34 cellular contexts compared by ENCODE assay signal in the genomic region with DNA sequence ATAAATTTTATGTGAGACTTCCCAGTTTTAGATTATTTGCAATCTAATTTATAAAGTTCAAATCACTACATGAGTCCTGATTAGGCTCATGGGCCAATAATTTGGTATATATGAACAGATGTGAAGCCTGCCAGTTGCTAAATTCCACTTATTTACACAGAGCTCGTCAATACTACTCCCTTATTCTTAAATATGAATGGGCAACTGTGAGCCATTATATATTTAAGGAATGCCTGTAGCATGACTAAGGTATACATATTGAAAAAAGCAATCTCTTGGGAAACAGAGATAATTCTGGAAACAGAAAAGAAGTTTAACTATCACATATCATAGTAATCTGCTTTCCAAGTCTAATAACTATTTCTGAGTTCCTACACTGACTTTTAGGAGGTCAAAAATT. TPM values are rescaled to one million over a fixed set of nuclear protein-coding genes. Genes with fewer than 3 reads are reported as not detected.
"Had no signal": no experiment of that assay in that cellular context is flagged by ENCODE, and none has a peak within 500 bp of the region (broad histone marks: within the 10 kb centered on the region; RNA-seq: fewer than 3 reads in every experiment).

No MANE protein-coding gene starts in this region.

- H3K4me1 Mint-ChIP-seq: activated B cell treated with CpG ODN at 0.5 μM for 24 hours; activated CD4-positive, alpha-beta T cell treated with anti-CD3 and anti-CD28 coated beads for 36 hours; activated T-helper 17 cell treated with anti-CD3 and anti-CD28 coated beads, Interleukin-2, amount 50 U/mL, for 72 hours; central memory CD8-positive, alpha-beta T cell; naive thymus-derived CD4-positive, alpha-beta T cell; neural crest cell had no signal

- H3K27me3 Mint-ChIP-seq: type B pancreatic cell had no signal

- H3K36me3 ChIP-seq: ascending aorta, brain microvascular endothelial cell, colonic mucosa, esophagus squamous epithelium, left ventricle myocardium inferior, right lobe of liver, thoracic aorta, vagina had no signal

- H3K4me3 ChIP-seq: ascending aorta, colonic mucosa, dorsolateral prefrontal cortex, esophagus squamous epithelium, left ventricle myocardium inferior, right lobe of liver, smooth muscle cell, thoracic aorta, vagina had no signal

- H3K4me3 Mint-ChIP-seq: activated B cell treated with CpG ODN at 0.5 μM for 24 hours; activated CD4-positive, alpha-beta T cell treated with anti-CD3 and anti-CD28 coated beads for 36 hours; activated T-cell treated with anti-CD3 and anti-CD28 coated beads, Interleukin-2, amount 50 U/mL, for 24 hours; activated T-helper 17 cell treated with anti-CD3 and anti-CD28 coated beads, Interleukin-2, amount 50 U/mL, for 72 hours; central memory CD8-positive, alpha-beta T cell; effector memory CD8-positive, alpha-beta T cell; naive thymus-derived CD4-positive, alpha-beta T cell; neural crest cell; type B pancreatic cell had no signal

- DNase-seq: activated B cell treated with CpG ODN at 0.5 μM for 24 hours; activated CD4-positive, alpha-beta T cell treated with anti-CD3 and anti-CD28 coated beads for 36 hours; activated CD4-positive, alpha-beta T cell treated with anti-CD3 and anti-CD28 coated beads, Interleukin-2, amount 50 U/mL, for 4 hours; activated CD8-positive, alpha-beta memory T cell treated with anti-CD3 and anti-CD28 coated beads for 24 hours; activated CD8-positive, alpha-beta memory T cell treated with anti-CD3 and anti-CD28 coated beads, Interleukin-2, amount 50 U/mL, for 4 hours; activated T-cell treated with anti-CD3 and anti-CD28 coated beads, Interleukin-2, amount 50 U/mL, for 24 hours; brain microvascular endothelial cell; colonic mucosa; dorsolateral prefrontal cortex; effector memory CD8-positive, alpha-beta T cell; esophagus squamous epithelium; glutamatergic neuron; hippocampal formation; left ventricle myocardium inferior; naive thymus-derived CD4-positive, alpha-beta T cell; occipital lobe; posterior cingulate gyrus; right lobe of liver; stimulated activated CD4-positive, alpha-beta T cell treated with anti-CD3 and anti-CD28 coated beads, Interleukin-15, amount 100 ng/mL, for 24 hours; stimulated activated CD8-positive, alpha-beta memory T cell treated with anti-CD3 and anti-CD28 coated beads, Interleukin-4, amount 100 ng/mL, for 48 hours; stimulated activated naive CD4-positive, alpha-beta T cell; T1000 had no signal

- H3K9me3 Mint-ChIP-seq: activated B cell treated with CpG ODN at 0.5 μM for 24 hours; activated naive CD4-positive, alpha-beta T cell treated with anti-CD3 and anti-CD28 coated beads, Interleukin-2, amount 50 U/mL, for 72 hours; activated T-cell treated with anti-CD3 and anti-CD28 coated beads, Interleukin-2, amount 50 U/mL, for 24 hours; activated T-helper 17 cell treated with anti-CD3 and anti-CD28 coated beads, Interleukin-2, amount 50 U/mL, for 72 hours; central memory CD8-positive, alpha-beta T cell; effector memory CD8-positive, alpha-beta T cell; naive thymus-derived CD4-positive, alpha-beta T cell; neural crest cell; type B pancreatic cell had no signal

- H3K4me2 ChIP-seq: smooth muscle cell had no signal

- H3K27ac ChIP-seq: ascending aorta, brain microvascular endothelial cell, colonic mucosa, dorsolateral prefrontal cortex, esophagus squamous epithelium, left ventricle myocardium inferior, right lobe of liver, thoracic aorta, vagina had no signal

- H3K9me3 ChIP-seq: ascending aorta, colonic mucosa, esophagus squamous epithelium, left ventricle myocardium inferior, right lobe of liver, thoracic aorta, vagina had no signal

- H3K36me3 Mint-ChIP-seq: activated naive CD4-positive, alpha-beta T cell treated with anti-CD3 and anti-CD28 coated beads, Interleukin-2, amount 50 U/mL, for 72 hours; naive thymus-derived CD4-positive, alpha-beta T cell; type B pancreatic cell had no signal

- H3K27me3 ChIP-seq: ascending aorta, brain microvascular endothelial cell, colonic mucosa, esophagus squamous epithelium, right lobe of liver, vagina had no signal

- H3K27ac Mint-ChIP-seq: activated B cell treated with CpG ODN at 0.5 μM for 24 hours; activated CD4-positive, alpha-beta T cell treated with anti-CD3 and anti-CD28 coated beads for 36 hours; activated naive CD4-positive, alpha-beta T cell treated with anti-CD3 and anti-CD28 coated beads, Interleukin-2, amount 50 U/mL, for 72 hours; activated T-cell treated with anti-CD3 and anti-CD28 coated beads, Interleukin-2, amount 50 U/mL, for 24 hours; activated T-helper 17 cell treated with anti-CD3 and anti-CD28 coated beads, Interleukin-2, amount 50 U/mL, for 72 hours; effector memory CD8-positive, alpha-beta T cell; naive thymus-derived CD4-positive, alpha-beta T cell; type B pancreatic cell had no signal

- H3K4me1 ChIP-seq: ascending aorta, colonic mucosa, esophagus squamous epithelium, left ventricle myocardium inferior, right lobe of liver, vagina had no signal

RNA-seq across cellular contexts. Expression of a gene that starts 27.0 kb away (rescaled TPM):
- total RNA-seq: activated B cell treated with CpG ODN at 0.5 μM for 24 hours; activated CD4-positive, alpha-beta T cell treated with anti-CD3 and anti-CD28 coated beads for 36 hours; activated naive CD4-positive, alpha-beta T cell treated with anti-CD3 and anti-CD28 coated beads, Interleukin-2, amount 50 U/mL, for 72 hours; activated T-helper 17 cell treated with anti-CD3 and anti-CD28 coated beads, Interleukin-2, amount 50 U/mL, for 72 hours; ascending aorta; colonic mucosa; frontal cortex; left ventricle myocardium inferior; lung microvascular endothelial cell; naive thymus-derived CD4-positive, alpha-beta T cell; occipital lobe; right lobe of liver; smooth muscle cell; thoracic aorta; vagina had no signal
- polyA plus RNA-seq: adipose tissue; naive thymus-derived CD4-positive, alpha-beta T cell had no signal
